Comparison of ENCODE assay signal across 16 cellular contexts in genomic region chr6:170201361-170201760, GRCh38.
DNase-seq lines count a peak whose midpoint lies in the region; ATAC-seq and TF ChIP-seq lines count a peak whose summit lies in the region.
"Had no signal": no experiment of that assay in that cellular context is flagged by ENCODE, and none has a peak within 500 bp of the region (broad histone marks: within the 10 kb centered on the region; RNA-seq: fewer than 3 reads in every experiment).

No MANE protein-coding gene starts in this region.

- H3K4me3 Mint-ChIP-seq in activated T-cell treated with anti-CD3 and anti-CD28 coated beads, Interleukin-2, amount 50 U/mL, for 24 hours, result no peak overlapping the region
- H3K4me3 Mint-ChIP-seq in activated T-cell treated with anti-CD3 and anti-CD28 coated beads, Interleukin-2, amount 50 U/mL, for 4 hours, result no peak overlapping the region
- H3K4me3 Mint-ChIP-seq: CD4-positive, alpha-beta memory T cell had no signal

- no peak overlapping the region for H3K27ac Mint-ChIP-seq in activated T-cell treated with anti-CD3 and anti-CD28 coated beads, Interleukin-2, amount 50 U/mL, for 24 hours
- H3K27ac Mint-ChIP-seq: CD4-positive, alpha-beta memory T cell had no signal

- H3K27me3 ChIP-seq in prostate gland (replicated peaks; ENCODE audit: insufficient read depth), result no peaks in the 10 kb centered on the region

- TF ChIP-seq CTCF in coronary artery (IDR thresholded peaks at IDR 0.05), result no peak
- no peak for TF ChIP-seq CTCF in prostate gland (IDR thresholded peaks at IDR 0.05)

- H3K9me3 ChIP-seq in prostate gland, result no peaks in the 10 kb centered on the region
- H3K9me3 ChIP-seq: A549, BE2C, HAP-1 had no signal

- H3K36me3 ChIP-seq in prostate gland, result no peaks in the 10 kb centered on the region
- H3K36me3 ChIP-seq: BE2C, HAP-1 had no signal

- no peak for TF ChIP-seq POLR2A in prostate gland (IDR thresholded peaks at IDR 0.05)

- 88% methylated on average over 8 of the region's 8 CpGs for WGBS in prostate gland

- peak; percentile 5 for DNase-seq in activated T-cell treated with anti-CD3 and anti-CD28 coated beads, Interleukin-2, amount 50 U/mL, for 24 hours
- no peak for DNase-seq in activated T-cell treated with anti-CD3 and anti-CD28 coated beads, Interleukin-2, amount 50 U/mL, for 4 hours
- peak; percentile 21 for DNase-seq in coronary artery (ENCODE audit: low spot score)
- DNase-seq in left lobe of liver (ENCODE audit: low spot score), result peak; percentile 28
- DNase-seq in prostate gland (ENCODE audit: low spot score), result peak; percentile 1
- no peak for DNase-seq in NCI-H774 (lab: John Stamatoyannopoulos, UW)
- no peak for DNase-seq in HuH-7 (ENCODE audit: low spot score)
- DNase-seq: BE2C; CD4-positive, alpha-beta memory T cell; DMS79 treated with DMSO at 0.1 percent for 48 hours; EL; GOT3 had no signal

- no peak for ATAC-seq in activated T-cell treated with anti-CD3 and anti-CD28 coated beads, Interleukin-2, amount 50 U/mL, for 4 hours
- ATAC-seq in left lobe of liver, result no peak
- ATAC-seq: A549, HepG2 had no signal

- peaks cover 3% of the 10 kb centered on the region for H3K4me1 Mint-ChIP-seq in activated T-cell treated with anti-CD3 and anti-CD28 coated beads, Interleukin-2, amount 50 U/mL, for 24 hours (ENCODE audit: low read depth)
- no peaks in the 10 kb centered on the region for H3K4me1 Mint-ChIP-seq in activated T-cell treated with anti-CD3 and anti-CD28 coated beads, Interleukin-2, amount 50 U/mL, for 4 hours (ENCODE audit: low read depth)
- H3K4me1 Mint-ChIP-seq: CD4-positive, alpha-beta memory T cell had no signal

- peaks cover 11% of the 10 kb centered on the region for H3K27me3 Mint-ChIP-seq in activated T-cell treated with anti-CD3 and anti-CD28 coated beads, Interleukin-2, amount 50 U/mL, for 24 hours
- no peaks in the 10 kb centered on the region for H3K27me3 Mint-ChIP-seq in activated T-cell treated with anti-CD3 and anti-CD28 coated beads, Interleukin-2, amount 50 U/mL, for 4 hours (ENCODE audit: low read depth)

- H3K36me3 Mint-ChIP-seq in activated T-cell treated with anti-CD3 and anti-CD28 coated beads, Interleukin-2, amount 50 U/mL, for 24 hours (ENCODE audit: low read depth), result no peaks in the 10 kb centered on the region
- no peaks in the 10 kb centered on the region for H3K36me3 Mint-ChIP-seq in activated T-cell treated with anti-CD3 and anti-CD28 coated beads, Interleukin-2, amount 50 U/mL, for 4 hours (ENCODE audit: insufficient read depth)

- H3K4me3 ChIP-seq in coronary artery, result no peak overlapping the region
- no peak overlapping the region for H3K4me3 ChIP-seq in prostate gland
- H3K4me3 ChIP-seq: A549, HAP-1 had no signal

- intact Hi-C loops in prostate gland (cut with DNase I), result no loop called here

- no peaks in the 10 kb centered on the region for H3K4me1 ChIP-seq in prostate gland (replicated peaks)
- H3K4me1 ChIP-seq: A549, BE2C, HAP-1 had no signal

- H3K9me3 Mint-ChIP-seq in activated T-cell treated with anti-CD3 and anti-CD28 coated beads, Interleukin-2, amount 50 U/mL, for 24 hours, result peaks cover 20% of the 10 kb centered on the region
- peaks cover 15% of the 10 kb centered on the region for H3K9me3 Mint-ChIP-seq in activated T-cell treated with anti-CD3 and anti-CD28 coated beads, Interleukin-2, amount 50 U/mL, for 4 hours

- H3K27ac ChIP-seq in coronary artery, result no peak overlapping the region
- no peak overlapping the region for H3K27ac ChIP-seq in prostate gland
- H3K27ac ChIP-seq: A549, C4-2B had no signal

Comparison
In these comparisons a context has a peak if more than half of its experiments do, and no peak if none do; other contexts are left out.
1. DNase-seq: peak in activated T-cell treated with anti-CD3 and anti-CD28 coated beads, Interleukin-2, amount 50 U/mL, for 24 hours (single experiment), coronary artery (single experiment), left lobe of liver (single experiment) and prostate gland (single experiment); none in activated T-cell treated with anti-CD3 and anti-CD28 coated beads, Interleukin-2, amount 50 U/mL, for 4 hours (single experiment), NCI-H774 (single experiment) and HuH-7 (single experiment).